1 cellular context compared by ENCODE assay signal in the genomic region with DNA sequence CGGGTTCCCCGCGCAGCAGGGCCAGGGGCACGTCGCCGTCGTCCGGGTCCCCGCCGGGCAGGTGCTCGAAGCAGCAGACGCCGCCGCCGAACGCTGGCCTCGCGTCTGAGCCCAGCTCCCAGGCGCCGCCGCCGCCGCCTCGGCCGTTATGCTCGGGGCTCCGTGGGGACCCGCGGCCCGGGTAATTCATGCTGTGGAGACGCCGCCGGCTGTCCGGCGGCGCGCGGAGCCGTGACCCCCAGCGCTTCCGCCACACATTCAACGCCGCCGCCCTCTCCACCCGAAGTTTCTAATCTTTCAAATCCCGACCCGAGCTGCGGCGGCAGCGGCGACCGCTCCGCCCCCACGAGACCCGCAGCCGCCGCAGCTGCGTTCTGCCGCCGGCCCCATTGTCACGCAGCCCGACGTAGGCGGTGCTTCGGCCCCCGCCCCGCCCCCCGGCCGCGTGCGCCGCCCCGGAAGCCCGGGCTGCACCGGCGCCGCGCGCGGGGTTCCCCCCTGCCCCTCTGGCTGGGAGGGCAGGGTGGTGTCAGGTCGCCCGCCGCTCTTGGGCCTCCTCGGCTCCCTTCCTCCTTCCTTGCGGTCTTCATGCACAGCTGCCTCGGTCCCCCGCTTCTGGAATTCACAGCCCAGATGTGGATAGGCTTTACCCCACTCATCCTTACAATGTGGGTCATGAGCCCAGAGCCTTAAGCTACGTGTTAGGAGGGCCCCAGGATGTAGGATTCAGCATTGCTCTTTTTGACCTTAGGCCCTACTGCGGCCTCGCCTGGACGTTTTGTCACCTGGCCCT.
A peak's percentile ranks its signal among the peaks of the same experiment; 100 is the strongest.
TF ChIP-seq lines count a peak whose summit lies in the region.

A gene (minus strand): TSS at position 415 of the 793 bp plus-strand sequence. CDS start 225 bp downstream, at position 190.

TF ChIP-seq in HepG2, 621 proteins besides CTCF, POLR2A, EP300 and RAD21 (continued from another document and continues in another):
- TF ChIP-seq, protein P1, sequence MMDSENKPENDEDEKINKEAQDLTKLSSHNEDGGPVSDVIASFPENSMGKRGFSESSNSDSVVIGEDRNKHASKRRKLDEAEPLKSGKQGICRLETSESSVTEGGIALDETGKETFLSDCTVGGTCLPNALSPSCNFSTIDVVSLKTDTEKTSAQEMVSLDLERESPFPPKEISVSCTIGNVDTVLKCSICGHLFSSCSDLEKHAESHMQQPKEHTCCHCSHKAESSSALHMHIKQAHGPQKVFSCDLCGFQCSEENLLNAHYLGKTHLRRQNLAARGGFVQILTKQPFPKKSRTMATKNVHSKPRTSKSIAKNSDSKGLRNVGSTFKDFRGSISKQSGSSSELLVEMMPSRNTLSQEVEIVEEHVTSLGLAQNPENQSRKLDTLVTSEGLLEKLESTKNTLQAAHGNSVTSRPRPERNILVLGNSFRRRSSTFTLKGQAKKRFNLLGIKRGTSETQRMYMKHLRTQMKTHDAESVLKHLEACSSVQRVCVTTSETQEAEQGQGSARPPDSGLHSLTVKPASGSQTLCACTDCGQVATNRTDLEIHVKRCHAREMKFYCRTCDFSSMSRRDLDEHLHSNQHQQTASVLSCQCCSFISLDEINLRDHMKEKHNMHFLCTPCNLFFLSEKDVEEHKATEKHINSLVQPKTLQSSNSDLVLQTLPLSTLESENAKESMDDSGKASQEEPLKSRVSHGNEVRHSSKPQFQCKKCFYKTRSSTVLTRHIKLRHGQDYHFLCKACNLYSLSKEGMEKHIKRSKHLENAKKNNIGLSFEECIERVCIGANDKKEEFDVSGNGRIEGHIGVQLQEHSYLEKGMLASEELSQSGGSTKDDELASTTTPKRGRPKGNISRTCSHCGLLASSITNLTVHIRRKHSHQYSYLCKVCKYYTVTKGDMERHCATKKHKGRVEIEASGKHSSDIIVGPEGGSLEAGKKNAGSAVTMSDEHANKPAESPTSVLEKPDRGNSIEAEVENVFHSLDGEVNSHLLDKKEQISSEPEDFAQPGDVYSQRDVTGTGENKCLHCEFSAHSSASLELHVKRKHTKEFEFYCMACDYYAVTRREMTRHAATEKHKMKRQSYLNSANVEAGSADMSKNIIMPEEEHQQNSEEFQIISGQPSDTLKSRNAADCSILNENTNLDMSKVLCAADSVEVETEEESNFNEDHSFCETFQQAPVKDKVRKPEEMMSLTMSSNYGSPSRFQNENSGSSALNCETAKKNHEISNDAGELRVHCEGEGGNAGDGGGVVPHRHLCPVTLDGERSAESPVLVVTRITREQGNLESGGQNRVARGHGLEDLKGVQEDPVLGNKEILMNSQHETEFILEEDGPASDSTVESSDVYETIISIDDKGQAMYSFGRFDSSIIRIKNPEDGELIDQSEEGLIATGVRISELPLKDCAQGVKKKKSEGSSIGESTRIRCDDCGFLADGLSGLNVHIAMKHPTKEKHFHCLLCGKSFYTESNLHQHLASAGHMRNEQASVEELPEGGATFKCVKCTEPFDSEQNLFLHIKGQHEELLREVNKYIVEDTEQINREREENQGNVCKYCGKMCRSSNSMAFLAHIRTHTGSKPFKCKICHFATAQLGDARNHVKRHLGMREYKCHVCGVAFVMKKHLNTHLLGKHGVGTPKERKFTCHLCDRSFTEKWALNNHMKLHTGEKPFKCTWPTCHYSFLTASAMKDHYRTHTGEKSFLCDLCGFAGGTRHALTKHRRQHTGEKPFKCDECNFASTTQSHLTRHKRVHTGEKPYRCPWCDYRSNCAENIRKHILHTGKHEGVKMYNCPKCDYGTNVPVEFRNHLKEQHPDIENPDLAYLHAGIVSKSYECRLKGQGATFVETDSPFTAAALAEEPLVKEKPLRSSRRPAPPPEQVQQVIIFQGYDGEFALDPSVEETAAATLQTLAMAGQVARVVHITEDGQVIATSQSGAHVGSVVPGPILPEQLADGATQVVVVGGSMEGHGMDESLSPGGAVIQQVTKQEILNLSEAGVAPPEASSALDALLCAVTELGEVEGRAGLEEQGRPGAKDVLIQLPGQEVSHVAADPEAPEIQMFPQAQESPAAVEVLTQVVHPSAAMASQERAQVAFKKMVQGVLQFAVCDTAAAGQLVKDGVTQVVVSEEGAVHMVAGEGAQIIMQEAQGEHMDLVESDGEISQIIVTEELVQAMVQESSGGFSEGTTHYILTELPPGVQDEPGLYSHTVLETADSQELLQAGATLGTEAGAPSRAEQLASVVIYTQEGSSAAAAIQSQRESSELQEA (CRISPR knock-in tag; IDR thresholded peaks at IDR 0.05; ENCODE audit: not compliant biosample characterization): no peak
- TF ChIP-seq, protein P2, sequence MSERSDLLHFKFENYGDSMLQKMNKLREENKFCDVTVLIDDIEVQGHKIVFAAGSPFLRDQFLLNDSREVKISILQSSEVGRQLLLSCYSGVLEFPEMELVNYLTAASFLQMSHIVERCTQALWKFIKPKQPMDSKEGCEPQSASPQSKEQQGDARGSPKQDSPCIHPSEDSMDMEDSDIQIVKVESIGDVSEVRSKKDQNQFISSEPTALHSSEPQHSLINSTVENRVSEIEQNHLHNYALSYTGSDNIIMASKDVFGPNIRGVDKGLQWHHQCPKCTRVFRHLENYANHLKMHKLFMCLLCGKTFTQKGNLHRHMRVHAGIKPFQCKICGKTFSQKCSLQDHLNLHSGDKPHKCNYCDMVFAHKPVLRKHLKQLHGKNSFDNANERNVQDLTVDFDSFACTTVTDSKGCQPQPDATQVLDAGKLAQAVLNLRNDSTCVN (CRISPR knock-in tag; IDR thresholded peaks at IDR 0.05; ENCODE audit: borderline replicate concordance): 0 out of 2 replicates have a peak, but pooled peaks have one; percentile 26
- TF ChIP-seq SIN3B (IDR thresholded peaks at IDR 0.05; ENCODE audit: low read length): no peak
- TF ChIP-seq, protein P3, sequence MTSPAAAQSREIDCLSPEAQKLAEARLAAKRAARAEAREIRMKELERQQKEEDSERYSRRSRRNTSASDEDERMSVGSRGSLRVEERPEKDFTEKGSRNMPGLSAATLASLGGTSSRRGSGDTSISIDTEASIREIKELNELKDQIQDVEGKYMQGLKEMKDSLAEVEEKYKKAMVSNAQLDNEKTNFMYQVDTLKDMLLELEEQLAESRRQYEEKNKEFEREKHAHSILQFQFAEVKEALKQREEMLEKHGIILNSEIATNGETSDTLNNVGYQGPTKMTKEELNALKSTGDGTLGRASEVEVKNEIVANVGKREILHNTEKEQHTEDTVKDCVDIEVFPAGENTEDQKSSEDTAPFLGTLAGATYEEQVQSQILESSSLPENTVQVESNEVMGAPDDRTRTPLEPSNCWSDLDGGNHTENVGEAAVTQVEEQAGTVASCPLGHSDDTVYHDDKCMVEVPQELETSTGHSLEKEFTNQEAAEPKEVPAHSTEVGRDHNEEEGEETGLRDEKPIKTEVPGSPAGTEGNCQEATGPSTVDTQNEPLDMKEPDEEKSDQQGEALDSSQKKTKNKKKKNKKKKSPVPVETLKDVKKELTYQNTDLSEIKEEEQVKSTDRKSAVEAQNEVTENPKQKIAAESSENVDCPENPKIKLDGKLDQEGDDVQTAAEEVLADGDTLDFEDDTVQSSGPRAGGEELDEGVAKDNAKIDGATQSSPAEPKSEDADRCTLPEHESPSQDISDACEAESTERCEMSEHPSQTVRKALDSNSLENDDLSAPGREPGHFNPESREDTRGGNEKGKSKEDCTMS (CRISPR knock-in tag; conservative IDR thresholded peaks at IDR 0.05): no peak
- 0 out of 2 replicates have a peak, but pooled peaks have one; percentile 31 for TF ChIP-seq ZNF317 (CRISPR knock-in tag; IDR thresholded peaks at IDR 0.05)
- TF ChIP-seq BCL6 (CRISPR knock-in tag; IDR thresholded peaks at IDR 0.05): 0 out of 2 replicates have a peak, but pooled peaks have one; percentile 1
- TF ChIP-seq ZFP36L1 (CRISPR knock-in tag; IDR thresholded peaks at IDR 0.05): no peak
- TF ChIP-seq HMG20A (CRISPR knock-in tag; IDR thresholded peaks at IDR 0.05; ENCODE audit: borderline replicate concordance): no peak
- TF ChIP-seq KMT2A (CRISPR knock-in tag; IDR thresholded peaks at IDR 0.05): peak; percentile 46; the same call in 1 of the 2 replicates
- TF ChIP-seq GTF3A (CRISPR knock-in tag; conservative IDR thresholded peaks at IDR 0.05): no peak
- no peak for TF ChIP-seq ZNF101 (CRISPR knock-in tag; IDR thresholded peaks at IDR 0.05; ENCODE audit: borderline replicate concordance, low read depth)
- TF ChIP-seq ZNF619 (CRISPR knock-in tag; IDR thresholded peaks at IDR 0.05): no peak
- TF ChIP-seq DNMT3B (CRISPR knock-in tag; conservative IDR thresholded peaks at IDR 0.05): no peak
- TF ChIP-seq ISX (CRISPR knock-in tag; conservative IDR thresholded peaks at IDR 0.05): peak; percentile 72; the same call in 1 of the 2 replicates
- TF ChIP-seq ZNF20 (CRISPR knock-in tag; IDR thresholded peaks at IDR 0.05): no peak
- TF ChIP-seq ZNF230 (CRISPR knock-in tag; IDR thresholded peaks at IDR 0.05): 0 out of 2 replicates have a peak, but pooled peaks have one; percentile 7
- peak; percentile 12; the same call in 1 of the 3 replicates for TF ChIP-seq MXI1 (IDR thresholded peaks at IDR 0.05; ENCODE audit: borderline replicate concordance, low read depth, low read length)
- TF ChIP-seq, protein P4, sequence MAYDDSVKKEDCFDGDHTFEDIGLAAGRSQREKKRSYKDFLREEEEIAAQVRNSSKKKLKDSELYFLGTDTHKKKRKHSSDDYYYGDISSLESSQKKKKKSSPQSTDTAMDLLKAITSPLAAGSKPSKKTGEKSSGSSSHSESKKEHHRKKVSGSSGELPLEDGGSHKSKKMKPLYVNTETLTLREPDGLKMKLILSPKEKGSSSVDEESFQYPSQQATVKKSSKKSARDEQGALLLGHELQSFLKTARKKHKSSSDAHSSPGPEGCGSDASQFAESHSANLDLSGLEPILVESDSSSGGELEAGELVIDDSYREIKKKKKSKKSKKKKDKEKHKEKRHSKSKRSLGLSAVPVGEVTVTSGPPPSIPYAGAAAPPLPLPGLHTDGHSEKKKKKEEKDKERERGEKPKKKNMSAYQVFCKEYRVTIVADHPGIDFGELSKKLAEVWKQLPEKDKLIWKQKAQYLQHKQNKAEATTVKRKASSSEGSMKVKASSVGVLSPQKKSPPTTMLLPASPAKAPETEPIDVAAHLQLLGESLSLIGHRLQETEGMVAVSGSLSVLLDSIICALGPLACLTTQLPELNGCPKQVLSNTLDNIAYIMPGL (CRISPR knock-in tag; IDR thresholded peaks at IDR 0.05; ENCODE audit: borderline replicate concordance in 1 of 2, low read depth in 1 of 2): no peak
- TF ChIP-seq, protein P5, sequence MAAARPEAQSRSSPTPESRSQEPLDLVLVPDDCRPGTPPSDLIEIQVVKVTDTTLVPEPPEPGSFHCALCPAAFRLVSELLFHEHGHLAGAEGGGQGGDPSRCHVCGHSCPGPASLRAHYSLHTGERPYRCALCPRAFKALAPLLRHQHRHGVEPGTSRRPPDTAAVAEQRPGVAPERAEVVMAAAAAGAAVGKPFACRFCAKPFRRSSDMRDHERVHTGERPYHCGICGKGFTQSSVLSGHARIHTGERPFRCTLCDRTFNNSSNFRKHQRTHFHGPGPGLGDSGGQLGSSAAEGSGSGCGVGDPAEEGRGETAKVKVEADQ (CRISPR knock-in tag; IDR thresholded peaks at IDR 0.05; ENCODE audit: borderline replicate concordance): no peak
- 0 out of 2 replicates have a peak, but pooled peaks have one; percentile 11 for TF ChIP-seq MIXL1 (CRISPR knock-in tag; IDR thresholded peaks at IDR 0.05)
- TF ChIP-seq MBD4 (IDR thresholded peaks at IDR 0.05; ENCODE audit: borderline replicate concordance, low read length): no peak
- peak; percentile 37; the same call in 1 of the 2 replicates for TF ChIP-seq ZNF709 (CRISPR knock-in tag; IDR thresholded peaks at IDR 0.05)
- TF ChIP-seq ZMYM4 (CRISPR knock-in tag; IDR thresholded peaks at IDR 0.05): no peak
- TF ChIP-seq KLF9 (CRISPR knock-in tag; IDR thresholded peaks at IDR 0.05; ENCODE audit: low read depth): no peak
- no peak for TF ChIP-seq MIER2 (CRISPR knock-in tag; IDR thresholded peaks at IDR 0.05)
- TF ChIP-seq ELF3 (CRISPR knock-in tag; IDR thresholded peaks at IDR 0.05): no peak
- TF ChIP-seq, protein P6, sequence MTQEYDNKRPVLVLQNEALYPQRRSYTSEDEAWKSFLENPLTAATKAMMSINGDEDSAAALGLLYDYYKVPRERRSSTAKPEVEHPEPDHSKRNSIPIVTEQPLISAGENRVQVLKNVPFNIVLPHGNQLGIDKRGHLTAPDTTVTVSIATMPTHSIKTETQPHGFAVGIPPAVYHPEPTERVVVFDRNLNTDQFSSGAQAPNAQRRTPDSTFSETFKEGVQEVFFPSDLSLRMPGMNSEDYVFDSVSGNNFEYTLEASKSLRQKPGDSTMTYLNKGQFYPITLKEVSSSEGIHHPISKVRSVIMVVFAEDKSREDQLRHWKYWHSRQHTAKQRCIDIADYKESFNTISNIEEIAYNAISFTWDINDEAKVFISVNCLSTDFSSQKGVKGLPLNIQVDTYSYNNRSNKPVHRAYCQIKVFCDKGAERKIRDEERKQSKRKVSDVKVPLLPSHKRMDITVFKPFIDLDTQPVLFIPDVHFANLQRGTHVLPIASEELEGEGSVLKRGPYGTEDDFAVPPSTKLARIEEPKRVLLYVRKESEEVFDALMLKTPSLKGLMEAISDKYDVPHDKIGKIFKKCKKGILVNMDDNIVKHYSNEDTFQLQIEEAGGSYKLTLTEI (CRISPR knock-in tag; conservative IDR thresholded peaks at IDR 0.05): no peak
- TF ChIP-seq SNRNP70 (IDR thresholded peaks at IDR 0.05; ENCODE audit: low read depth, low read length): no peak
- no peak for TF ChIP-seq XBP1 (CRISPR knock-in tag; IDR thresholded peaks at IDR 0.05)
- TF ChIP-seq ZMYM2 (CRISPR knock-in tag; IDR thresholded peaks at IDR 0.05): no peak
- TF ChIP-seq, protein P7, sequence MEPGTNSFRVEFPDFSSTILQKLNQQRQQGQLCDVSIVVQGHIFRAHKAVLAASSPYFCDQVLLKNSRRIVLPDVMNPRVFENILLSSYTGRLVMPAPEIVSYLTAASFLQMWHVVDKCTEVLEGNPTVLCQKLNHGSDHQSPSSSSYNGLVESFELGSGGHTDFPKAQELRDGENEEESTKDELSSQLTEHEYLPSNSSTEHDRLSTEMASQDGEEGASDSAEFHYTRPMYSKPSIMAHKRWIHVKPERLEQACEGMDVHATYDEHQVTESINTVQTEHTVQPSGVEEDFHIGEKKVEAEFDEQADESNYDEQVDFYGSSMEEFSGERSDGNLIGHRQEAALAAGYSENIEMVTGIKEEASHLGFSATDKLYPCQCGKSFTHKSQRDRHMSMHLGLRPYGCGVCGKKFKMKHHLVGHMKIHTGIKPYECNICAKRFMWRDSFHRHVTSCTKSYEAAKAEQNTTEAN (CRISPR knock-in tag; conservative IDR thresholded peaks at IDR 0.05): no peak
- TF ChIP-seq, protein P8, sequence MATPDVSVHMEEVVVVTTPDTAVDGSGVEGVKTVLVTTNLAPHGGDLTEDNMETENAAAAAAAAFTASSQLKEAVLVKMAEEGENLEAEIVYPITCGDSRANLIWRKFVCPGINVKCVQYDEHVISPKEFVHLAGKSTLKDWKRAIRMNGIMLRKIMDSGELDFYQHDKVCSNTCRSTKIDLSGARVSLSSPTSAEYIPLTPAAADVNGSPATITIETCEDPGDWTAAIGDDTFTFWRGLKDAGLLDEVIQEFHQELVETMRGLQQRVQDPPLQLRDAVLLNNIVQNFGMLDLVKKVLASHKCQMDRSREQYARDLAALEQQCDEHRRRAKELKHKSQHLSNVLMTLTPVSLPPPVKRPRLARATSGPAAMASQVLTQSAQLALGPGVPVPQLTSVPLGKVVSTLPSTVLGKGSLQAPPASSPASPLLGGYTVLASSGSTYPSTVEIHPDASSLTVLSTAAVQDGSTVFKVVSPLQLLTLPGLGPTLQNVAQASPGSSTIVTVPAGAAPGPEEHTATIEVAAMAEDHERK (CRISPR knock-in tag; IDR thresholded peaks at IDR 0.05; ENCODE audit: low read depth): no peak
- TF ChIP-seq, protein P9, sequence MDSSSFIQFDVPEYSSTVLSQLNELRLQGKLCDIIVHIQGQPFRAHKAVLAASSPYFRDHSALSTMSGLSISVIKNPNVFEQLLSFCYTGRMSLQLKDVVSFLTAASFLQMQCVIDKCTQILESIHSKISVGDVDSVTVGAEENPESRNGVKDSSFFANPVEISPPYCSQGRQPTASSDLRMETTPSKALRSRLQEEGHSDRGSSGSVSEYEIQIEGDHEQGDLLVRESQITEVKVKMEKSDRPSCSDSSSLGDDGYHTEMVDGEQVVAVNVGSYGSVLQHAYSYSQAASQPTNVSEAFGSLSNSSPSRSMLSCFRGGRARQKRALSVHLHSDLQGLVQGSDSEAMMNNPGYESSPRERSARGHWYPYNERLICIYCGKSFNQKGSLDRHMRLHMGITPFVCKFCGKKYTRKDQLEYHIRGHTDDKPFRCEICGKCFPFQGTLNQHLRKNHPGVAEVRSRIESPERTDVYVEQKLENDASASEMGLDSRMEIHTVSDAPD (CRISPR knock-in tag; IDR thresholded peaks at IDR 0.05): no peak
